28 cellular contexts compared by ENCODE assay signal in the genomic region with DNA sequence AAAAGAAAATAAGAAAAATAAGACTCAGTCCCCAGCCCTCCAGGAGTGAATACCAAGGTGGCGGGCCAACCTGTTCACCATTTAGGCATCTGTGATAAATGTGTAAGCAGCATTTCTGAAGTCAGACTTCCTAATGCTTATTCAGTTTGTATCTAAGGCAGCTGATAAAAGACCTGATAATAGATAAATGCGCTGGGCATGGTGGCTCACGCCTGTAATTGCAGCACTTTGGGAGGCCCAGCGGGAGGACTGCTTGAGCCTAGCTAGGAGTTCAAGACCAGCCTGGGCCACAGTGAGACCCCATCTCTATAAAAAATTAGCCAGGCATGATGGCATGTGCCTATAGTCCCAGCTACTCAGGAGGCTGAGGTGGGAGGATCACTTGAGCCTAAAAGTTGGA.
"Had no signal": no experiment of that assay in that cellular context is flagged by ENCODE, and none has a peak within 500 bp of the region (broad histone marks: within the 10 kb centered on the region; RNA-seq: fewer than 3 reads in every experiment).

No MANE protein-coding gene starts in this region.

- H3K27me3 Mint-ChIP-seq: dendritic cell treated with granulocyte-macrophage colony-stimulating factor and Interleukin-4, amounts not matched to agents 40 ng/mL and 50 ng/mL, for 4 days; naive B cell; natural killer cell treated with Interleukin-12 subunit alpha and Interleukin-12 subunit beta and Interleukin-15 and Interleukin-18, amount 100 ng/mL, for 72 hours; progenitor cell of endocrine pancreas had no signal

- H3K27ac Mint-ChIP-seq: dendritic cell treated with granulocyte-macrophage colony-stimulating factor and Interleukin-4, amounts not matched to agents 40 ng/mL and 50 ng/mL, for 4 days; mesothelial cell of epicardium had no signal

- H3K27ac ChIP-seq: esophagus muscularis mucosa, heart right ventricle, left lung, neutrophil, pancreas, right lobe of liver, stomach, thyroid gland, upper lobe of left lung had no signal

- H3K4me3 ChIP-seq: esophagus muscularis mucosa, heart right ventricle, left lung, mucosa of descending colon, pancreas, right lobe of liver, smooth muscle cell, stomach, thyroid gland, upper lobe of left lung had no signal

- H3K27me3 ChIP-seq: esophagus muscularis mucosa, heart right ventricle, left lung, neutrophil, pancreas, right lobe of liver, stomach, thyroid gland, upper lobe of left lung had no signal

- H3K9me3 Mint-ChIP-seq: dendritic cell treated with granulocyte-macrophage colony-stimulating factor and Interleukin-4, amounts not matched to agents 40 ng/mL and 50 ng/mL, for 4 days; natural killer cell treated with Interleukin-12 subunit alpha and Interleukin-12 subunit beta and Interleukin-15 and Interleukin-18, amount 100 ng/mL, for 72 hours; neural crest cell had no signal

- H3K4me1 Mint-ChIP-seq: naive B cell had no signal

- DNase-seq: effector memory CD4-positive, alpha-beta T cell; foreskin melanocyte; glutamatergic neuron; heart right ventricle; hippocampal formation; left cardiac atrium; left lung; mesenchymal stem cell; mucosa of descending colon; naive B cell; right lobe of liver; stimulated activated CD4-positive, alpha-beta T cell treated with anti-CD3 and anti-CD28 coated beads, Interleukin-12 subunit alpha, Interleukin-12 subunit beta, amount 100 ng/mL, for 4 hours; stimulated activated CD4-positive, alpha-beta T cell treated with anti-CD3 and anti-CD28 coated beads, Interleukin-1b, Interleukin-23, amount 100 ng/mL, for 48 hours; stimulated activated CD4-positive, alpha-beta T cell treated with anti-CD3 and anti-CD28 coated beads, Interleukin-4, amount 100 ng/mL, for 1 hour; stimulated activated CD8-positive, alpha-beta memory T cell treated with anti-CD3 and anti-CD28 coated beads, Interleukin-4, amount 100 ng/mL, for 48 hours; stimulated activated naive CD4-positive, alpha-beta T cell treated with Interleukin-2 at 50 U/mL for 16 hours; stomach; thyroid gland; upper lobe of left lung had no signal

- ATAC-seq: heart right ventricle; left cardiac atrium; left lung; mucosa of descending colon; natural killer cell treated with Interleukin-12 subunit alpha and Interleukin-12 subunit beta and Interleukin-15 and Interleukin-18, amount 100 ng/mL, for 72 hours; pancreas; right lobe of liver had no signal

- H3K4me3 Mint-ChIP-seq: dendritic cell treated with granulocyte-macrophage colony-stimulating factor and Interleukin-4, amounts not matched to agents 40 ng/mL and 50 ng/mL, for 4 days; mesothelial cell of epicardium; naive B cell; neural crest cell had no signal
